15 cellular contexts compared by ENCODE assay signal in genomic region chr11:134901955-134902707, GRCh38.
A peak's percentile ranks its signal among the peaks of the same experiment; 100 is the strongest.
DNase-seq lines count a peak whose midpoint lies in the region; ATAC-seq and TF ChIP-seq lines count a peak whose summit lies in the region.
"Had no signal": no experiment of that assay in that cellular context is flagged by ENCODE, and none has a peak within 500 bp of the region (broad histone marks: within the 10 kb centered on the region; RNA-seq: fewer than 3 reads in every experiment).

No MANE protein-coding gene starts in this region.

- H3K27ac Mint-ChIP-seq in osteocyte (ENCODE audit: unreplicated experiment) (no peak overlapping the region), HFFc6 (no peak overlapping the region)
- H3K27ac Mint-ChIP-seq: CD8-positive, alpha-beta memory T cell had no signal

- peaks cover 0 to 14% (median 3%) of the 10 kb centered on the region in 4 donors for H3K4me1 ChIP-seq in esophagus muscularis mucosa
- H3K4me1 ChIP-seq in heart left ventricle: peaks cover 0 to 15% (median 0%) of the 10 kb centered on the region in 12 donors
- H3K4me1 ChIP-seq: Caco-2 had no signal

- H3K27me3 Mint-ChIP-seq in osteocyte (ENCODE audit: unreplicated experiment): peaks cover 27% of the 10 kb centered on the region
- H3K27me3 Mint-ChIP-seq in HFFc6 (ENCODE audit: insufficient read depth): no peaks in the 10 kb centered on the region; the same call in 1 of the 2 replicates

- TF ChIP-seq POLR2A in esophagus muscularis mucosa (IDR thresholded peaks at IDR 0.05; ENCODE audit: low read depth) (no peak), heart left ventricle (IDR thresholded peaks at IDR 0.05) (no peak)

- ATAC-seq in GM18498 (IDR thresholded peaks at IDR 0.05; ENCODE audit: unreplicated experiment): no peak
- ATAC-seq in heart left ventricle: no peak
- ATAC-seq: GM12878, HCT116 had no signal

- TF ChIP-seq CTCF in esophagus muscularis mucosa (IDR thresholded peaks at IDR 0.05) (no peak), osteocyte (IDR thresholded peaks at IDR 0.05) (no peak), HFFc6 (IDR thresholded peaks at IDR 0.05) (no peak), heart left ventricle (IDR thresholded peaks at IDR 0.05) (no peak)

- TF ChIP-seq EP300 in esophagus muscularis mucosa (IDR thresholded peaks at IDR 0.05): no peak

- H3K36me3 Mint-ChIP-seq in osteocyte (ENCODE audit: unreplicated experiment) (no peaks in the 10 kb centered on the region), HFFc6 (ENCODE audit: low read depth) (peaks cover 10% of the 10 kb centered on the region)
- H3K36me3 Mint-ChIP-seq: CD8-positive, alpha-beta memory T cell had no signal

- peak; percentile 35 for DNase-seq in DMS53 (lab: John Stamatoyannopoulos, UW)
- DNase-seq in DMS53 treated with DMSO at 0.1 percent for 48 hours (lab: John Stamatoyannopoulos, UW; ENCODE audit: unreplicated experiment): no peak
- peak; percentile 72 for DNase-seq in esophagus muscularis mucosa (ENCODE audit: extremely low spot score)
- peak; percentile 27 for DNase-seq in osteocyte (ENCODE audit: extremely low spot score, unreplicated experiment)
- no peak for DNase-seq in HFFc6
- no peak for DNase-seq in heart left ventricle
- DNase-seq: Caco-2; CD8-positive, alpha-beta memory T cell; IMR-90 had no signal

- no peaks in the 10 kb centered on the region for H3K9me3 ChIP-seq in esophagus muscularis mucosa
- no peaks in the 10 kb centered on the region for H3K9me3 ChIP-seq in heart left ventricle
- H3K9me3 ChIP-seq: BLaER1 had no signal

- H3K27ac ChIP-seq in angular gyrus (ENCODE audit: low read depth, low read length) (peak overlapping the region; percentile 51), esophagus muscularis mucosa (replicated peaks in 1 of 4) (no peak overlapping the region), heart left ventricle (no peak overlapping the region)
- H3K27ac ChIP-seq: 22Rv1, BLaER1 had no signal

- H3K4me1 Mint-ChIP-seq in osteocyte (ENCODE audit: unreplicated experiment) (peaks cover 3% of the 10 kb centered on the region), HFFc6 (ENCODE audit: low read depth) (no peaks in the 10 kb centered on the region)
- H3K4me1 Mint-ChIP-seq: CD8-positive, alpha-beta memory T cell had no signal

- intact Hi-C loops in esophagus muscularis mucosa (cut with DNase I) (no loop called here), heart left ventricle (cut with DNase I) (no loop called here)

- peaks cover 0 to 45% (median 7%) of the 10 kb centered on the region in 4 donors for H3K27me3 ChIP-seq in esophagus muscularis mucosa
- peaks cover 0 to 13% (median 3%) of the 10 kb centered on the region in 9 donors for H3K27me3 ChIP-seq in heart left ventricle
- H3K27me3 ChIP-seq: BLaER1 had no signal

- H3K4me3 Mint-ChIP-seq in osteocyte (ENCODE audit: unreplicated experiment) (no peak overlapping the region), HFFc6 (no peak overlapping the region)
- H3K4me3 Mint-ChIP-seq: CD8-positive, alpha-beta memory T cell had no signal

- H3K36me3 ChIP-seq in esophagus muscularis mucosa: no peaks in the 10 kb centered on the region
- H3K36me3 ChIP-seq in heart left ventricle: no peaks in the 10 kb centered on the region
- H3K36me3 ChIP-seq: BLaER1 had no signal

- H3K4me3 ChIP-seq in esophagus muscularis mucosa: no peak overlapping the region
- no peak overlapping the region for H3K4me3 ChIP-seq in heart left ventricle
- H3K4me3 ChIP-seq: BLaER1, GM12878 had no signal

- no peaks in the 10 kb centered on the region for H3K9me3 Mint-ChIP-seq in osteocyte (ENCODE audit: unreplicated experiment)
- peaks cover 59% of the 10 kb centered on the region for H3K9me3 Mint-ChIP-seq in HFFc6
- H3K9me3 Mint-ChIP-seq: CD8-positive, alpha-beta memory T cell had no signal

- 76% methylated on average over 8 of the region's 8 CpGs for WGBS in esophagus muscularis mucosa
- WGBS in heart left ventricle, 4 donors: 77 to 81% (median 80%) methylated on average over 8 of the region's 8 CpGs

Comparison
In these comparisons a context has a peak if more than half of its experiments do, and no peak if none do; other contexts are left out.
1. DNase-seq: peak in DMS53 (single experiment), esophagus muscularis mucosa (single experiment) and osteocyte (single experiment); none in DMS53 treated with DMSO at 0.1 percent for 48 hours (single experiment), HFFc6 (single experiment) and heart left ventricle (0 of 5).